In the genomic region with DNA sequence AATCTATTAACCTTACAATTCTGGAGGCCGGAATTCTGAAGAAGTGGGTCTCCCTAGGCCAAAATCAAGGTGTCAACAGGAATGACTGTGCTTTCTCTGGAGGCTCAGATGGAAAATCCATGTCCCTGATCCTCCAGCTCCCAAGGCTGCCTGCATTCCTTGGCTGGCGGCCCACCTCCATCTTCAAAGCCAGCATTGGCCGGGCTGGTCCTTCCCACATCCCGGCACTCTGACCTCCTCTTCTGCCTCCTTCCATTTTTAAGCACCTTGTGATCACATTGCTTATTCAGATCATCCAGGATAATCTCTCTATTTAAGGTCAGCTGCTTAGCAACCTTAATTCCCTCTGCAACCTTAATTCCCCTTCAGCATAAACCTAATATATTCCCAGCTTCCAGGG, we compare ENCODE assay signal across 15 cellular contexts. TPM values are rescaled to one million over a fixed set of nuclear protein-coding genes. Genes with fewer than 3 reads are reported as not detected.
A peak's percentile ranks its signal among the peaks of the same experiment; 100 is the strongest.
DNase-seq lines count a peak whose midpoint lies in the region; ATAC-seq and TF ChIP-seq lines count a peak whose summit lies in the region.
"Had no signal": no experiment of that assay in that cellular context is flagged by ENCODE, and none has a peak within 500 bp of the region (broad histone marks: within the 10 kb centered on the region; RNA-seq: fewer than 3 reads in every experiment).

No MANE protein-coding gene starts in this region.

- peaks cover 0 to 4% (median 0%) of the 10 kb centered on the region in 11 experiments; a peak in 1 of 22 replicates for H3K9me3 ChIP-seq in BLaER1 treated with 17β-estradiol and CSF1 and Interleukin-3, amounts not matched to agents 10 nM and 100 nM (replicated peaks in 1 of 11)
- H3K9me3 ChIP-seq in Panc1 (ENCODE audit: control insufficient read depth, insufficient read depth, low read depth, low read length), result no peaks in the 10 kb centered on the region

- no peak for ATAC-seq in Panc1
- ATAC-seq in sciatic nerve, result no peak
- no peak for ATAC-seq in GM19463 (IDR thresholded peaks at IDR 0.05; ENCODE audit: unreplicated experiment)

- H3K4me3 ChIP-seq in BLaER1 treated with 17β-estradiol and CSF1 and Interleukin-3, amounts not matched to agents 10 nM and 100 nM, result no peak overlapping the region
- no peak overlapping the region for H3K4me3 ChIP-seq in Panc1 (ENCODE audit: low read depth in 2 of 2, low read length in 2 of 2)
- H3K4me3 ChIP-seq: GM23338 had no signal

- no peaks in the 10 kb centered on the region for H3K36me3 ChIP-seq in BLaER1 treated with 17β-estradiol and CSF1 and Interleukin-3, amounts not matched to agents 10 nM and 100 nM
- no peaks in the 10 kb centered on the region for H3K36me3 ChIP-seq in Panc1 (ENCODE audit: control insufficient read depth, insufficient read depth, low read length)

- peaks cover 21% of the 10 kb centered on the region for H3K4me1 Mint-ChIP-seq in glutamatergic neuron (ENCODE audit: low read depth, unreplicated experiment)

- no TSS peak for BruUV-seq in Panc1 (replicated peaks; lab: Mats Ljungman, UMichigan)

- DNase-seq in Panc1 (ENCODE audit: low read depth, low spot score) (no peak), glutamatergic neuron (no peak), sciatic nerve (ENCODE audit: low spot score) (peak; percentile 53), GOT3 (lab: John Stamatoyannopoulos, UW) (no peak), HK-2 (ENCODE audit: unreplicated experiment) (no peak)
- DNase-seq: Calu3; CD4-positive, alpha-beta T cell; DMS 273 treated with DMSO at 0.1 percent for 48 hours; H9; IMR-90 had no signal

- H3K27me3 Mint-ChIP-seq in glutamatergic neuron (ENCODE audit: unreplicated experiment), result peaks cover 5% of the 10 kb centered on the region
- H3K27me3 Mint-ChIP-seq: CD4-positive, alpha-beta T cell had no signal

- H3K4me3 Mint-ChIP-seq in glutamatergic neuron (ENCODE audit: unreplicated experiment), result no peak overlapping the region
- H3K4me3 Mint-ChIP-seq: CD4-positive, alpha-beta T cell; GM23338; H9 had no signal

- TF ChIP-seq CTCF in Panc1 (IDR thresholded peaks at IDR 0.05) (no peak), glutamatergic neuron (IDR thresholded peaks at IDR 0.05; ENCODE audit: partially characterized antibody, unreplicated experiment) (no peak)

- H4K20me1 ChIP-seq in BLaER1 treated with 17β-estradiol and CSF1 and Interleukin-3, amounts not matched to agents 10 nM and 100 nM, result peaks cover 0 to 3% (median 0%) of the 10 kb centered on the region in 11 experiments; a peak in 2 of 22 replicates

- H3K27me3 ChIP-seq in BLaER1 treated with 17β-estradiol and CSF1 and Interleukin-3, amounts not matched to agents 10 nM and 100 nM, result peaks cover 0 to 24% (median 13%) of the 10 kb centered on the region in 11 experiments; a peak in 12 of 22 replicates
- H3K27me3 ChIP-seq in Panc1 (ENCODE audit: control insufficient read depth, insufficient read depth, low read length), result no peaks in the 10 kb centered on the region

- H3K4me1 ChIP-seq in BLaER1 treated with 17β-estradiol and CSF1 and Interleukin-3, amounts not matched to agents 10 nM and 100 nM, result peaks cover 28 to 60% (median 48%) of the 10 kb centered on the region in 10 experiments
- peaks cover 31% of the 10 kb centered on the region for H3K4me1 ChIP-seq in Panc1 (ENCODE audit: control insufficient read depth, insufficient read depth, low read length)

- peak overlapping the region in 3 of 11 experiments; percentile 4 to 57 (median 47); a peak in 4 of 22 replicates for H3K27ac ChIP-seq in BLaER1 treated with 17β-estradiol and CSF1 and Interleukin-3, amounts not matched to agents 10 nM and 100 nM
- peak overlapping the region; percentile 2; the same call in 1 of the 2 replicates for H3K27ac ChIP-seq in Panc1 (ENCODE audit: low read length)

- in situ Hi-C loops in Panc1 (cut with HindIII; ENCODE audit: low pct_unique_long_range_greater_than_20kb, low sequenced_read_pairs), result no loop called here

- peak overlapping the region in 1 of 11 experiments; percentile 11; a peak in 1 of 22 replicates for H3K9ac ChIP-seq in BLaER1 treated with 17β-estradiol and CSF1 and Interleukin-3, amounts not matched to agents 10 nM and 100 nM

- intact Hi-C loops in Panc1 (cut with micrococcal nuclease; ENCODE audit: unreplicated experiment), result no loop called here
- intact Hi-C loops in sciatic nerve (cut with DNase I), result no loop called here

- H3K36me3 Mint-ChIP-seq in glutamatergic neuron (ENCODE audit: unreplicated experiment), result no peaks in the 10 kb centered on the region

- POLR2A ChIA-PET in Panc1 (lab: Charles Lee), result no interaction called here

- peak overlapping the region; percentile 88 for H3K27ac Mint-ChIP-seq in glutamatergic neuron (ENCODE audit: unreplicated experiment)
- H3K27ac Mint-ChIP-seq: CD4-positive, alpha-beta T cell; GM23338; H9 had no signal

- peak overlapping the region in 10 of 11 experiments; percentile 15 to 96 (median 46); a peak in 13 of 22 replicates for H3K4me2 ChIP-seq in BLaER1 treated with 17β-estradiol and CSF1 and Interleukin-3, amounts not matched to agents 10 nM and 100 nM
- H3K4me2 ChIP-seq: GM23338 had no signal

- CTCF ChIA-PET in Panc1 (lab: Charles Lee), result interaction anchor here (1.6 kb wide), 1 partner anchor 46 kb away, joined by 6 read pairs; no protein-coding TSS in a partner anchor

- H3K9me3 Mint-ChIP-seq in glutamatergic neuron (ENCODE audit: unreplicated experiment), result peaks cover 9% of the 10 kb centered on the region
- H3K9me3 Mint-ChIP-seq: CD4-positive, alpha-beta T cell; GM23338 had no signal

RNA-seq across cellular contexts. Expression of a gene that starts 22.7 kb away (rescaled TPM):
- total RNA-seq in Panc1 (2021; ENCODE audit: unreplicated experiment) (1,813 TPM), glutamatergic neuron (ENCODE audit: unreplicated experiment) (159 TPM), sciatic nerve (554 TPM)
- polyA plus RNA-seq in Panc1 (2012; ENCODE audit: insufficient read length), result 2,493 TPM

RNA-seq across cellular contexts. Expression of a gene that starts 36.1 kb away (rescaled TPM):
- total RNA-seq in Panc1 (2021; ENCODE audit: unreplicated experiment) (18.0 TPM), glutamatergic neuron (ENCODE audit: unreplicated experiment) (5.4 TPM), sciatic nerve (3.4 TPM)
- polyA plus RNA-seq in Panc1 (2012; ENCODE audit: insufficient read length), result 8.0 TPM
- total RNA-seq: GM23338 had no signal

RNA-seq across cellular contexts. Expression of a gene that starts 48.3 kb away (rescaled TPM):
- 3.5 TPM for total RNA-seq in Panc1 (2021; ENCODE audit: unreplicated experiment)
- polyA plus RNA-seq in Panc1 (2012; ENCODE audit: insufficient read length), result 1.9 TPM
- not detected for total RNA-seq in glutamatergic neuron (ENCODE audit: unreplicated experiment)
- 1.1 TPM for total RNA-seq in sciatic nerve
- total RNA-seq: CD4-positive, alpha-beta T cell; Daoy; GM23338; H9; IMR-90 had no signal
- polyA plus RNA-seq: BJ, GM23338, IMR-90 had no signal

RNA-seq across cellular contexts. Expression of a gene that starts 52.3 kb away (rescaled TPM):
- total RNA-seq in Panc1 (2021; ENCODE audit: unreplicated experiment), result 0.46 TPM
- 0.64 TPM for polyA plus RNA-seq in Panc1 (2012; ENCODE audit: insufficient read length)
- total RNA-seq in glutamatergic neuron (ENCODE audit: unreplicated experiment), result not detected
- not detected for total RNA-seq in sciatic nerve
- total RNA-seq: Daoy, GM23338, H9, IMR-90 had no signal
- polyA plus RNA-seq: BJ, GM23338, IMR-90 had no signal
